15 cellular contexts compared by ENCODE assay signal in the genomic region with DNA sequence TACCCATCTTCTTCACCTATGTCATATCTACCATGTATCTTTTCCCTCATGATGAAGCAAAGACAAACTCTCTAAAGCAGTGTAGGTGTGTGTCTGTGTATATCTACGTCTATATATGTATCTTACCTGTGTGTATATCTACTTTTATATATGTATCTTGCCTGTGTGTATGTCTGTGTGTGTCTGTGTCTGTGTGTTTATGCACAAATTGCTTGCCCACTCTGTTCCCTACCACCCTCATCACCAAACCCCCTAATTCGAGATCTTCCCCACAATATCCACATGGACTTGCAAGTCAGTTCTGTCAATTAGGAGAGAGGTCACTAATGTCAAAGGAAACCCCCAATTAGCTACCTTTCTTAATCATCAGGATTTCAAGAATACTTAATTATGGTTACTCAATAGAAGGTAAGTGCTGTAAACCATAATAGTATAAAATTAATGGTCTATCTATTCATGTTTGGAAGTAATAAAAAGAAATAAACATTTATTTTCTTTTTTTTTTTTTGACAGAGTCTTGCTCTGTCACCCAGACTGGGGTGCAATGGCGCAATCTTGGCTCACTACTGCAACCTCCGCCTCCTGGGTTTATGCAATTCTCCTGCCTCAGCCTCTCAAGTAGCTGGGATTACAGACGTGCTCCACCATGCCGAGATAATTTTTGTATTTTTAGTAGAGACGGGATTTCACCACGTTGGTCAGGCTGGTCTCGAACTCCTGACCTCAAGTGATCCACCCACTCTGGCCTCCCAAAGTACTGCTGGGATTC. TPM values are rescaled to one million over a fixed set of nuclear protein-coding genes. Genes with fewer than 3 reads are reported as not detected.
"Had no signal": no experiment of that assay in that cellular context is flagged by ENCODE, and none has a peak within 500 bp of the region (broad histone marks: within the 10 kb centered on the region; RNA-seq: fewer than 3 reads in every experiment).

No MANE protein-coding gene starts in this region.

- ATAC-seq: heart left ventricle, left lung had no signal

- H3K27ac ChIP-seq: adrenal gland, esophagus muscularis mucosa, heart left ventricle, stomach, thoracic aorta, vagina had no signal

- H3K4me1 ChIP-seq: adrenal gland, esophagus muscularis mucosa, heart left ventricle, stomach, vagina had no signal

- H3K9me3 ChIP-seq: adrenal gland, esophagus muscularis mucosa, heart left ventricle, left lung, stomach, thoracic aorta, vagina had no signal

- H3K27me3 ChIP-seq: adrenal gland, esophagus muscularis mucosa, heart left ventricle, left lung, stomach, vagina had no signal

- DNase-seq: activated CD4-positive, alpha-beta T cell treated with anti-CD3 and anti-CD28 coated beads, Interleukin-2, amount 50 U/mL, for 1 hour; activated naive CD4-positive, alpha-beta T cell treated with anti-CD3 and anti-CD28 coated beads, Interleukin-2, amount 50 U/mL, for 16 hours; adrenal gland; dermis blood vessel endothelial cell; heart left ventricle; islet precursor cell; mesendoderm; stimulated activated CD4-positive, alpha-beta T cell treated with anti-CD3 and anti-CD28 coated beads, Interleukin-4, amount 100 ng/mL, for 4 hours; stomach had no signal

- H3K4me3 ChIP-seq: adrenal gland, esophagus muscularis mucosa, heart left ventricle, left lung, stomach, thoracic aorta, vagina had no signal

- H3K36me3 ChIP-seq: adrenal gland, esophagus muscularis mucosa, heart left ventricle, left lung, stomach, thoracic aorta, vagina had no signal

RNA-seq across cellular contexts. Expression of gene ANKRD61, which starts 43.6 kb away (rescaled TPM):
- total RNA-seq: dermis blood vessel endothelial cell; esophagus muscularis mucosa; osteocyte; T-helper 2 cell treated with Interferon-gamma antibody and Interleukin-4, amounts not matched to agents 100 ng/mL and 5 ng/mL, for 36 hours; thoracic aorta; vagina had no signal
